1 cellular context compared by ENCODE assay signal in the genomic region with DNA sequence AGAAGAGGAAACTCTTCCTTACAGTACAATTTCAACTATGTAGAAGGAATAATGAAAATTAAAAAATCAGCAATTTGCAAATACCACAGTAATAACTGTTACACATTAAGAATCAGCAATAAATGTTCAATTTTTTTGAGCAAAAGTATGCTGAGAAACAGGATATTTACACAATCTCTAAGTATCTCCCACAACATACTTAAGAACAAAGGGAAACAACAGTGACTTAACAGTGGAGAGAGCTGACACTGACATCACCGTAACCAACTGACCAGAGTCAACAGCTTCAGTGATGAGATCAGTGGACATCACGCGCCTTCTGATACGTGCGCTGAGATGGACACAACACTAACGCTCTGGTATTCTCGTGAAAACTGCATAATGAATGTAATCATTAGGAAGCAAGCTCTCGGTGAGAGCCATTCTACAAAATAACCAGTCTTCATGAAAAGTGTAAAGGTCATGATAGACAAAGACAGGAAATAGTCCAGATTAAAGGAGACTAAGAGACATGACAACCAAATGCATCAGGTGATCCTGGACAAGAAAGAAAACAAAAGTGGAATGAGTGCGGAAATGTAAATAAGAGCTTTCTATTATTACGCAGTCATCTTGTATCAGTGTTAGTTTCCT.
TF ChIP-seq lines count a peak whose summit lies in the region.

No MANE protein-coding gene starts in this region.

TF ChIP-seq in K562, 482 proteins besides CTCF, POLR2A, EP300 and RAD21 (continued from another document and continues in another):
- TF ChIP-seq ZNF124 (CRISPR knock-in tag; IDR thresholded peaks at IDR 0.05) (no peak), PCBP1 (IDR thresholded peaks at IDR 0.05; ENCODE audit: low read depth, low read length, poor library complexity, severe bottlenecking) (no peak), HDAC8 (tag; IDR thresholded peaks at IDR 0.05) (no peak), SPI1 (IDR thresholded peaks at IDR 0.05; ENCODE audit: borderline replicate concordance, low read depth, low read length) (no peak), NR1H2 (CRISPR knock-in tag; IDR thresholded peaks at IDR 0.05) (no peak), GTF2E2 (tag; IDR thresholded peaks at IDR 0.05) (peak; percentile 70; the same call in 1 of the 2 replicates), HCFC1 (IDR thresholded peaks at IDR 0.05; ENCODE audit: low read depth, low read length) (no peak), RHOXF2B (CRISPR knock-in tag; conservative IDR thresholded peaks at IDR 0.05) (no peak), GTF2F1 (IDR thresholded peaks at IDR 0.05; ENCODE audit: low read depth, low read length) (no peak), XRCC5 (IDR thresholded peaks at IDR 0.05; ENCODE audit: low read depth, low read length) (no peak), HDAC1 (IDR thresholded peaks at IDR 0.05) (peak in 1 of 2 experiments; percentile 40; a peak in 1 of 4 replicates), SREBF2 (CRISPR knock-in tag; IDR thresholded peaks at IDR 0.05) (no peak), DACH1 (IDR thresholded peaks at IDR 0.05; ENCODE audit: partially characterized antibody) (peak; percentile 41), HMGN3 (IDR thresholded peaks at IDR 0.05; ENCODE audit: borderline replicate concordance, extremely low read depth, insufficient read length, low read depth, low read length) (no peak), MTA2 (IDR thresholded peaks at IDR 0.05; ENCODE audit: low read depth) (peak; percentile 9; the same call in 1 of the 2 replicates), BRCA1 (IDR thresholded peaks at IDR 0.05) (no peak), BRCA1 (CRISPR knock-in tag; IDR thresholded peaks at IDR 0.05) (no peak), ZBED1 (IDR thresholded peaks at IDR 0.05) (no peak), ARHGAP35 (IDR thresholded peaks at IDR 0.05; ENCODE audit: partially characterized antibody) (no peak), ZNF274 (IDR thresholded peaks at IDR 0.05; ENCODE audit: borderline replicate concordance, low read depth, low read length) (no peak), E2F3 (CRISPR knock-in tag; IDR thresholded peaks at IDR 0.05) (no peak), NELFE (IDR thresholded peaks at IDR 0.05; ENCODE audit: insufficient read depth, insufficient read length) (no peak), NCOR1 (IDR thresholded peaks at IDR 0.05) (peak; percentile 36; the same call in 1 of the 2 replicates), ZNF175 (CRISPR knock-in tag; IDR thresholded peaks at IDR 0.05; ENCODE audit: low read depth) (peak; percentile 8; the same call in 1 of the 2 replicates), CHD1 (IDR thresholded peaks at IDR 0.05; ENCODE audit: low read length) (no peak), XRCC4 (IDR thresholded peaks at IDR 0.05; ENCODE audit: extremely low read depth, insufficient read depth, insufficient read length) (no peak), C11orf30 (IDR thresholded peaks at IDR 0.05; ENCODE audit: low read depth) (peak; percentile 58; the same call in 1 of the 2 replicates), SAP30 (IDR thresholded peaks at IDR 0.05; ENCODE audit: borderline replicate concordance, insufficient read depth, low read depth, low read length, poor library complexity, severe bottlenecking) (no peak), SNIP1 (IDR thresholded peaks at IDR 0.05; ENCODE audit: low read depth) (no peak), CREM (IDR thresholded peaks at IDR 0.05; ENCODE audit: low read depth) (peak; percentile 95), ZC3H11A (IDR thresholded peaks at IDR 0.05; ENCODE audit: low read depth, low read length) (no peak), STAT5A (IDR thresholded peaks at IDR 0.05; ENCODE audit: borderline replicate concordance, low read length) (no peak), ZNF695 (CRISPR knock-in tag; IDR thresholded peaks at IDR 0.05) (no peak), U2AF1 (optimal IDR thresholded peaks at IDR 0.05; ENCODE audit: low read depth, low read length) (no peak), BCOR (IDR thresholded peaks at IDR 0.05) (peak; percentile 27; the same call in 1 of the 2 replicates), GATAD2B (IDR thresholded peaks at IDR 0.05; ENCODE audit: borderline replicate concordance) (peak; percentile 72), NCOA6 (IDR thresholded peaks at IDR 0.05) (no peak), HNRNPL (IDR thresholded peaks at IDR 0.05; ENCODE audit: low read depth, low read length) (no peak)
- TF ChIP-seq, protein P1, sequence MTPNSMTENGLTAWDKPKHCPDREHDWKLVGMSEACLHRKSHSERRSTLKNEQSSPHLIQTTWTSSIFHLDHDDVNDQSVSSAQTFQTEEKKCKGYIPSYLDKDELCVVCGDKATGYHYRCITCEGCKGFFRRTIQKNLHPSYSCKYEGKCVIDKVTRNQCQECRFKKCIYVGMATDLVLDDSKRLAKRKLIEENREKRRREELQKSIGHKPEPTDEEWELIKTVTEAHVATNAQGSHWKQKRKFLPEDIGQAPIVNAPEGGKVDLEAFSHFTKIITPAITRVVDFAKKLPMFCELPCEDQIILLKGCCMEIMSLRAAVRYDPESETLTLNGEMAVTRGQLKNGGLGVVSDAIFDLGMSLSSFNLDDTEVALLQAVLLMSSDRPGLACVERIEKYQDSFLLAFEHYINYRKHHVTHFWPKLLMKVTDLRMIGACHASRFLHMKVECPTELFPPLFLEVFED (CRISPR knock-in tag; conservative IDR thresholded peaks at IDR 0.05), result no peak
- TF ChIP-seq, protein P2, sequence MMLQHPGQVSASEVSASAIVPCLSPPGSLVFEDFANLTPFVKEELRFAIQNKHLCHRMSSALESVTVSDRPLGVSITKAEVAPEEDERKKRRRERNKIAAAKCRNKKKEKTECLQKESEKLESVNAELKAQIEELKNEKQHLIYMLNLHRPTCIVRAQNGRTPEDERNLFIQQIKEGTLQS (IDR thresholded peaks at IDR 0.05), result peak; percentile 95
- TF ChIP-seq, protein P2 (CRISPR knock-in tag; conservative IDR thresholded peaks at IDR 0.05), result no peak
- TF ChIP-seq, protein P3, sequence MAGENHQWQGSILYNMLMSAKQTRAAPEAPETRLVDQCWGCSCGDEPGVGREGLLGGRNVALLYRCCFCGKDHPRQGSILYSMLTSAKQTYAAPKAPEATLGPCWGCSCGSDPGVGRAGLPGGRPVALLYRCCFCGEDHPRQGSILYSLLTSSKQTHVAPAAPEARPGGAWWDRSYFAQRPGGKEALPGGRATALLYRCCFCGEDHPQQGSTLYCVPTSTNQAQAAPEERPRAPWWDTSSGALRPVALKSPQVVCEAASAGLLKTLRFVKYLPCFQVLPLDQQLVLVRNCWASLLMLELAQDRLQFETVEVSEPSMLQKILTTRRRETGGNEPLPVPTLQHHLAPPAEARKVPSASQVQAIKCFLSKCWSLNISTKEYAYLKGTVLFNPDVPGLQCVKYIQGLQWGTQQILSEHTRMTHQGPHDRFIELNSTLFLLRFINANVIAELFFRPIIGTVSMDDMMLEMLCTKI (IDR thresholded peaks at IDR 0.05; ENCODE audit: partially characterized antibody), result no peak
- TF ChIP-seq, protein P4, sequence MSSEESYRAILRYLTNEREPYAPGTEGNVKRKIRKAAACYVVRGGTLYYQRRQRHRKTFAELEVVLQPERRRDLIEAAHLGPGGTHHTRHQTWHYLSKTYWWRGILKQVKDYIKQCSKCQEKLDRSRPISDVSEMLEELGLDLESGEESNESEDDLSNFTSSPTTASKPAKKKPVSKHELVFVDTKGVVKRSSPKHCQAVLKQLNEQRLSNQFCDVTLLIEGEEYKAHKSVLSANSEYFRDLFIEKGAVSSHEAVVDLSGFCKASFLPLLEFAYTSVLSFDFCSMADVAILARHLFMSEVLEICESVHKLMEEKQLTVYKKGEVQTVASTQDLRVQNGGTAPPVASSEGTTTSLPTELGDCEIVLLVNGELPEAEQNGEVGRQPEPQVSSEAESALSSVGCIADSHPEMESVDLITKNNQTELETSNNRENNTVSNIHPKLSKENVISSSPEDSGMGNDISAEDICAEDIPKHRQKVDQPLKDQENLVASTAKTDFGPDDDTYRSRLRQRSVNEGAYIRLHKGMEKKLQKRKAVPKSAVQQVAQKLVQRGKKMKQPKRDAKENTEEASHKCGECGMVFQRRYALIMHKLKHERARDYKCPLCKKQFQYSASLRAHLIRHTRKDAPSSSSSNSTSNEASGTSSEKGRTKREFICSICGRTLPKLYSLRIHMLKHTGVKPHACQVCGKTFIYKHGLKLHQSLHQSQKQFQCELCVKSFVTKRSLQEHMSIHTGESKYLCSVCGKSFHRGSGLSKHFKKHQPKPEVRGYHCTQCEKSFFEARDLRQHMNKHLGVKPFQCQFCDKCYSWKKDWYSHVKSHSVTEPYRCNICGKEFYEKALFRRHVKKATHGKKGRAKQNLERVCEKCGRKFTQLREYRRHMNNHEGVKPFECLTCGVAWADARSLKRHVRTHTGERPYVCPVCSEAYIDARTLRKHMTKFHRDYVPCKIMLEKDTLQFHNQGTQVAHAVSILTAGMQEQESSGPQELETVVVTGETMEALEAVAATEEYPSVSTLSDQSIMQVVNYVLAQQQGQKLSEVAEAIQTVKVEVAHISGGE (CRISPR knock-in tag; IDR thresholded peaks at IDR 0.05), result no peak
- TF ChIP-seq, protein P5, sequence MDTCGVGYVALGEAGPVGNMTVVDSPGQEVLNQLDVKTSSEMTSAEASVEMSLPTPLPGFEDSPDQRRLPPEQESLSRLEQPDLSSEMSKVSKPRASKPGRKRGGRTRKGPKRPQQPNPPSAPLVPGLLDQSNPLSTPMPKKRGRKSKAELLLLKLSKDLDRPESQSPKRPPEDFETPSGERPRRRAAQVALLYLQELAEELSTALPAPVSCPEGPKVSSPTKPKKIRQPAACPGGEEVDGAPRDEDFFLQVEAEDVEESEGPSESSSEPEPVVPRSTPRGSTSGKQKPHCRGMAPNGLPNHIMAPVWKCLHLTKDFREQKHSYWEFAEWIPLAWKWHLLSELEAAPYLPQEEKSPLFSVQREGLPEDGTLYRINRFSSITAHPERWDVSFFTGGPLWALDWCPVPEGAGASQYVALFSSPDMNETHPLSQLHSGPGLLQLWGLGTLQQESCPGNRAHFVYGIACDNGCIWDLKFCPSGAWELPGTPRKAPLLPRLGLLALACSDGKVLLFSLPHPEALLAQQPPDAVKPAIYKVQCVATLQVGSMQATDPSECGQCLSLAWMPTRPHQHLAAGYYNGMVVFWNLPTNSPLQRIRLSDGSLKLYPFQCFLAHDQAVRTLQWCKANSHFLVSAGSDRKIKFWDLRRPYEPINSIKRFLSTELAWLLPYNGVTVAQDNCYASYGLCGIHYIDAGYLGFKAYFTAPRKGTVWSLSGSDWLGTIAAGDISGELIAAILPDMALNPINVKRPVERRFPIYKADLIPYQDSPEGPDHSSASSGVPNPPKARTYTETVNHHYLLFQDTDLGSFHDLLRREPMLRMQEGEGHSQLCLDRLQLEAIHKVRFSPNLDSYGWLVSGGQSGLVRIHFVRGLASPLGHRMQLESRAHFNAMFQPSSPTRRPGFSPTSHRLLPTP (IDR thresholded peaks at IDR 0.05; ENCODE audit: borderline replicate concordance, extremely low read depth, insufficient read length), result no peak
- TF ChIP-seq, protein P6, sequence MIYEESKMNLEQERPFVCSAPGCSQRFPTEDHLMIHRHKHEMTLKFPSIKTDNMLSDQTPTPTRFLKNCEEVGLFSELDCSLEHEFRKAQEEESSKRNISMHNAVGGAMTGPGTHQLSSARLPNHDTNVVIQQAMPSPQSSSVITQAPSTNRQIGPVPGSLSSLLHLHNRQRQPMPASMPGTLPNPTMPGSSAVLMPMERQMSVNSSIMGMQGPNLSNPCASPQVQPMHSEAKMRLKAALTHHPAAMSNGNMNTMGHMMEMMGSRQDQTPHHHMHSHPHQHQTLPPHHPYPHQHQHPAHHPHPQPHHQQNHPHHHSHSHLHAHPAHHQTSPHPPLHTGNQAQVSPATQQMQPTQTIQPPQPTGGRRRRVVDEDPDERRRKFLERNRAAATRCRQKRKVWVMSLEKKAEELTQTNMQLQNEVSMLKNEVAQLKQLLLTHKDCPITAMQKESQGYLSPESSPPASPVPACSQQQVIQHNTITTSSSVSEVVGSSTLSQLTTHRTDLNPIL (CRISPR knock-in tag; IDR thresholded peaks at IDR 0.05), result no peak
- TF ChIP-seq, protein P7, sequence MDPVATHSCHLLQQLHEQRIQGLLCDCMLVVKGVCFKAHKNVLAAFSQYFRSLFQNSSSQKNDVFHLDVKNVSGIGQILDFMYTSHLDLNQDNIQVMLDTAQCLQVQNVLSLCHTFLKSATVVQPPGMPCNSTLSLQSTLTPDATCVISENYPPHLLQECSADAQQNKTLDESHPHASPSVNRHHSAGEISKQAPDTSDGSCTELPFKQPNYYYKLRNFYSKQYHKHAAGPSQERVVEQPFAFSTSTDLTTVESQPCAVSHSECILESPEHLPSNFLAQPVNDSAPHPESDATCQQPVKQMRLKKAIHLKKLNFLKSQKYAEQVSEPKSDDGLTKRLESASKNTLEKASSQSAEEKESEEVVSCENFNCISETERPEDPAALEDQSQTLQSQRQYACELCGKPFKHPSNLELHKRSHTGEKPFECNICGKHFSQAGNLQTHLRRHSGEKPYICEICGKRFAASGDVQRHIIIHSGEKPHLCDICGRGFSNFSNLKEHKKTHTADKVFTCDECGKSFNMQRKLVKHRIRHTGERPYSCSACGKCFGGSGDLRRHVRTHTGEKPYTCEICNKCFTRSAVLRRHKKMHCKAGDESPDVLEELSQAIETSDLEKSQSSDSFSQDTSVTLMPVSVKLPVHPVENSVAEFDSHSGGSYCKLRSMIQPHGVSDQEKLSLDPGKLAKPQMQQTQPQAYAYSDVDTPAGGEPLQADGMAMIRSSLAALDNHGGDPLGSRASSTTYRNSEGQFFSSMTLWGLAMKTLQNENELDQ (CRISPR knock-in tag; IDR thresholded peaks at IDR 0.05; ENCODE audit: borderline replicate concordance), result no peak
- TF ChIP-seq, protein P8, sequence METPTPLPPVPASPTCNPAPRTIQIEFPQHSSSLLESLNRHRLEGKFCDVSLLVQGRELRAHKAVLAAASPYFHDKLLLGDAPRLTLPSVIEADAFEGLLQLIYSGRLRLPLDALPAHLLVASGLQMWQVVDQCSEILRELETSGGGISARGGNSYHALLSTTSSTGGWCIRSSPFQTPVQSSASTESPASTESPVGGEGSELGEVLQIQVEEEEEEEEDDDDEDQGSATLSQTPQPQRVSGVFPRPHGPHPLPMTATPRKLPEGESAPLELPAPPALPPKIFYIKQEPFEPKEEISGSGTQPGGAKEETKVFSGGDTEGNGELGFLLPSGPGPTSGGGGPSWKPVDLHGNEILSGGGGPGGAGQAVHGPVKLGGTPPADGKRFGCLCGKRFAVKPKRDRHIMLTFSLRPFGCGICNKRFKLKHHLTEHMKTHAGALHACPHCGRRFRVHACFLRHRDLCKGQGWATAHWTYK (CRISPR knock-in tag; IDR thresholded peaks at IDR 0.05), result peak; percentile 34; the same call in 1 of the 2 replicates
- TF ChIP-seq, protein P9, sequence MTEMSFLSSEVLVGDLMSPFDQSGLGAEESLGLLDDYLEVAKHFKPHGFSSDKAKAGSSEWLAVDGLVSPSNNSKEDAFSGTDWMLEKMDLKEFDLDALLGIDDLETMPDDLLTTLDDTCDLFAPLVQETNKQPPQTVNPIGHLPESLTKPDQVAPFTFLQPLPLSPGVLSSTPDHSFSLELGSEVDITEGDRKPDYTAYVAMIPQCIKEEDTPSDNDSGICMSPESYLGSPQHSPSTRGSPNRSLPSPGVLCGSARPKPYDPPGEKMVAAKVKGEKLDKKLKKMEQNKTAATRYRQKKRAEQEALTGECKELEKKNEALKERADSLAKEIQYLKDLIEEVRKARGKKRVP (CRISPR knock-in tag; IDR thresholded peaks at IDR 0.05), result peak; percentile 53; the same call in 1 of the 2 replicates
